15 cellular contexts compared by ENCODE assay signal in genomic region chr4:11774346-11774745, GRCh38.
"Had no signal": no experiment of that assay in that cellular context is flagged by ENCODE, and none has a peak within 500 bp of the region (broad histone marks: within the 10 kb centered on the region; RNA-seq: fewer than 3 reads in every experiment).

No MANE protein-coding gene starts in this region.

- H3K9me3 Mint-ChIP-seq: activated naive CD4-positive, alpha-beta T cell treated with anti-CD3 and anti-CD28 coated beads, Interleukin-2, amount 10 ng/mL, durations not matched to agents 7 days and 5 days; activated T-helper 2 cell treated with anti-CD3 and anti-CD28 coated beads, Interferon-gamma antibody, Interleukin-2, Interleukin-4, amounts not matched to agents 10 μg/mL and 5 μg/mL and 100 μg/mL, durations not matched to agents 14 hours and 24 hours and 36 hours; naive thymus-derived CD8-positive, alpha-beta T cell had no signal

- H3K4me1 Mint-ChIP-seq: activated naive CD4-positive, alpha-beta T cell treated with anti-CD3 and anti-CD28 coated beads, Interleukin-2, amount 10 ng/mL, durations not matched to agents 7 days and 5 days; endodermal cell had no signal

- H3K36me3 Mint-ChIP-seq: activated naive CD4-positive, alpha-beta T cell treated with anti-CD3 and anti-CD28 coated beads, Interleukin-2, amount 10 ng/mL, durations not matched to agents 7 days and 5 days; naive thymus-derived CD8-positive, alpha-beta T cell had no signal

- H3K9me3 ChIP-seq: adrenal gland, esophagus squamous epithelium, mucosa of descending colon, neutrophil, transverse colon had no signal

- H3K4me1 ChIP-seq: esophagus squamous epithelium, transverse colon had no signal

- H3K27ac Mint-ChIP-seq: activated naive CD4-positive, alpha-beta T cell treated with anti-CD3 and anti-CD28 coated beads, Interleukin-2, amount 10 ng/mL, durations not matched to agents 7 days and 5 days; activated T-helper 2 cell treated with anti-CD3 and anti-CD28 coated beads, Interferon-gamma antibody, Interleukin-2, Interleukin-4, amounts not matched to agents 10 μg/mL and 5 μg/mL and 100 μg/mL, durations not matched to agents 14 hours and 24 hours and 36 hours; endodermal cell; naive thymus-derived CD8-positive, alpha-beta T cell; progenitor cell of endocrine pancreas had no signal

- H3K4me3 Mint-ChIP-seq: activated naive CD4-positive, alpha-beta T cell treated with anti-CD3 and anti-CD28 coated beads, Interleukin-2, amount 10 ng/mL, durations not matched to agents 7 days and 5 days; endodermal cell; naive thymus-derived CD8-positive, alpha-beta T cell had no signal

- ATAC-seq: activated CD4-positive, CD25-positive, alpha-beta regulatory T cell treated with anti-CD3 and anti-CD28 coated beads, Interleukin-2, amount 50 U/mL, for 24 hours; mucosa of descending colon; naive thymus-derived CD8-positive, alpha-beta T cell had no signal

- H3K27me3 ChIP-seq: adrenal gland, esophagus squamous epithelium, neutrophil, transverse colon had no signal

- H3K36me3 ChIP-seq: adrenal gland, esophagus squamous epithelium, neutrophil, transverse colon had no signal

- H3K27ac ChIP-seq: adrenal gland, esophagus squamous epithelium, neutrophil, transverse colon had no signal

- H3K27me3 Mint-ChIP-seq: activated naive CD4-positive, alpha-beta T cell treated with anti-CD3 and anti-CD28 coated beads, Interleukin-2, amount 10 ng/mL, durations not matched to agents 7 days and 5 days; progenitor cell of endocrine pancreas had no signal

- H3K4me3 ChIP-seq: adrenal gland, esophagus squamous epithelium, mucosa of descending colon, transverse colon had no signal

- DNase-seq: activated naive CD4-positive, alpha-beta T cell treated with anti-CD3 and anti-CD28 coated beads, Interleukin-2, amount 10 ng/mL, durations not matched to agents 7 days and 5 days; adrenal gland; cerebellar nuclear complex; endodermal cell; esophagus squamous epithelium; hypothalamus; mammary epithelial cell; mucosa of descending colon; naive thymus-derived CD8-positive, alpha-beta T cell; SW 1271; transverse colon had no signal
